Comparison of ENCODE assay signal across 1 cellular context in the genomic region with DNA sequence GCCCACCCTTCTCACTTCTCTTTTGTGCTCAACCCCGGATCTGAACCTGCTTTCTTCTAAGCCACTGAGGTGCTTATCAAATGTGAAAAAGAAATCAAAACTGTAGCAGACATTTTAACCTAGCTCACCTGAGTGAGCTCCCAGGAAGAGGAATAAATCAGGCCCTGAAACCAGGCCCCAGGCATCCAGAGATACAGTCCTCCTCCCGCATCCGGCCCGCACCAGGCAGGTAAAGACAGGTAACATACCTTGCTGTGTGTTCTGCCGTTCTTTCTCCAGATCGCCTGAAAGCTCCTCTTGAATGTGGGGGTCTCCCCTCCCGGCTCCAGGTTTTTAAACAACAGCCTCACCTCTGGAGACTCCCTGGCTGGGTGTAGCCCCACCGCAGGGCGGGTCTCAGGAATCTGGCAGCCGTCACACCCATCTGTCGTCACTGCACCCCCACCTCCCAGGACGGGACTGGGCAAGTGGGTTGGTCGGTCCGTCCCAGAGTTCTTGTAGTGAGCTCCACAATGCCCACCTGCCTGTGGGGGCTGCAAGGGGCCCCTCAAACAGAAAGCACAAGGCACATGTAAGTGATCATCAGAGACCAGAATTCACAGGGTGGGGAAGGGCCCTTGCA.
TF ChIP-seq lines count a peak whose summit lies in the region.

A gene (minus strand): TSS at position 305 of the 622 bp plus-strand sequence. CDS start 1,481 bp downstream, outside the sequence.

TF ChIP-seq in IMR-90, 13 proteins besides CTCF, POLR2A, EP300 and RAD21:
- TF ChIP-seq, protein P1, sequence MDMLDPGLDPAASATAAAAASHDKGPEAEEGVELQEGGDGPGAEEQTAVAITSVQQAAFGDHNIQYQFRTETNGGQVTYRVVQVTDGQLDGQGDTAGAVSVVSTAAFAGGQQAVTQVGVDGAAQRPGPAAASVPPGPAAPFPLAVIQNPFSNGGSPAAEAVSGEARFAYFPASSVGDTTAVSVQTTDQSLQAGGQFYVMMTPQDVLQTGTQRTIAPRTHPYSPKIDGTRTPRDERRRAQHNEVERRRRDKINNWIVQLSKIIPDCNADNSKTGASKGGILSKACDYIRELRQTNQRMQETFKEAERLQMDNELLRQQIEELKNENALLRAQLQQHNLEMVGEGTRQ (IDR thresholded peaks at IDR 0.05; ENCODE audit: low read depth, low read length) = no peak
- no peak for TF ChIP-seq SMC3 (IDR thresholded peaks at IDR 0.05; ENCODE audit: low read depth, low read length)
- no peak for TF ChIP-seq NFE2L2 (IDR thresholded peaks at IDR 0.05; ENCODE audit: low read depth, low read length)
- no peak for TF ChIP-seq MXI1 (IDR thresholded peaks at IDR 0.05; ENCODE audit: borderline replicate concordance, low read depth, low read length)
- TF ChIP-seq FOS (IDR thresholded peaks at IDR 0.05; ENCODE audit: low read depth, low read length) = no peak
- TF ChIP-seq MAZ (IDR thresholded peaks at IDR 0.05; ENCODE audit: borderline replicate concordance, low read depth, low read length) = no peak
- TF ChIP-seq CHD1 (IDR thresholded peaks at IDR 0.05; ENCODE audit: low read depth, low read length) = no peak
- TF ChIP-seq RFX5 (IDR thresholded peaks at IDR 0.05; ENCODE audit: low read depth, low read length) = no peak
- TF ChIP-seq BHLHE40 (IDR thresholded peaks at IDR 0.05; ENCODE audit: low read depth, low read length) = no peak
